In the genomic region with DNA sequence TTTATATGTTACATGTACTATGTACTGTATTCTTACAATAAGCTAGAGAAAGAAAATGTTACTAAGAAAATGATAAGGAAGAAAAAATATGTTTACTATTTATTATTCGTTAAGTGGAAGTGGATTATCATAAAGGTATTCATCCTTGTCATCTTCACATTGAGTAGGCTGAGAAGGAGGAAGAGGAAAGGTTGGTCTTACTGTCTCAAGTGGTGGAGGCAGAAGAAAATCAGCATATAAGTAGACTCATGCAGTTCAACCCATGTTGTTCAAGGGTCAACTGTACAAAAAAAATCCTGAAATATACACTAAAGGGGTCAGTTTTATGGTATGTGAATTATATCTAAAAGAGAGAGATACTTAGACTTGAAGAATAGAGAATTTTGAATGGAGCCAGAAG, we compare ENCODE assay signal across 13 cellular contexts.
"Had no signal": no experiment of that assay in that cellular context is flagged by ENCODE, and none has a peak within 500 bp of the region (broad histone marks: within the 10 kb centered on the region; RNA-seq: fewer than 3 reads in every experiment).

No MANE protein-coding gene starts in this region.

- H3K4me3 Mint-ChIP-seq: activated T-cell treated with anti-CD3 and anti-CD28 coated beads, Interleukin-2, amount 50 U/mL, for 24 hours; brain; neural crest cell had no signal

- H3K27me3 Mint-ChIP-seq: activated CD4-positive, alpha-beta T cell treated with anti-CD3 and anti-CD28 coated beads, Interleukin-2, amount 10 ng/mL, durations not matched to agents 7 days and 5 days; activated naive CD4-positive, alpha-beta T cell treated with anti-CD3 and anti-CD28 coated beads, Interleukin-2, amount 50 U/mL, for 24 hours; activated T-cell treated with anti-CD3 and anti-CD28 coated beads, Interleukin-2, amount 50 U/mL, for 24 hours; brain had no signal

- DNase-seq: activated CD4-positive, alpha-beta T cell treated with anti-CD3 and anti-CD28 coated beads, Interleukin-2, amount 10 ng/mL, durations not matched to agents 7 days and 5 days; activated CD4-positive, CD25-positive, alpha-beta regulatory T cell; activated effector memory CD4-positive, alpha-beta T cell treated with anti-CD3 and anti-CD28 coated beads, Interleukin-2, amount 50 U/mL, for 16 hours; activated T-cell treated with anti-CD3 and anti-CD28 coated beads, Interleukin-2, amount 50 U/mL, for 24 hours; cortex of kidney; effector CD4-positive, alpha-beta T cell; left ventricle myocardium inferior; mesenchymal stem cell; right lobe of liver; thyroid gland had no signal

- H3K9me3 Mint-ChIP-seq: activated CD4-positive, alpha-beta T cell treated with anti-CD3 and anti-CD28 coated beads, Interleukin-2, amount 10 ng/mL, durations not matched to agents 7 days and 5 days; activated naive CD4-positive, alpha-beta T cell treated with anti-CD3 and anti-CD28 coated beads, Interleukin-2, amount 50 U/mL, for 24 hours; activated T-cell treated with anti-CD3 and anti-CD28 coated beads, Interleukin-2, amount 50 U/mL, for 24 hours; brain; neural crest cell had no signal

- H3K27ac Mint-ChIP-seq: activated CD4-positive, alpha-beta T cell treated with anti-CD3 and anti-CD28 coated beads, Interleukin-2, amount 10 ng/mL, durations not matched to agents 7 days and 5 days; activated naive CD4-positive, alpha-beta T cell treated with anti-CD3 and anti-CD28 coated beads, Interleukin-2, amount 50 U/mL, for 24 hours; activated T-cell treated with anti-CD3 and anti-CD28 coated beads, Interleukin-2, amount 50 U/mL, for 24 hours; brain had no signal

- ATAC-seq: right lobe of liver had no signal
